ENCODE assay signal across 1 cellular context in the genomic region with DNA sequence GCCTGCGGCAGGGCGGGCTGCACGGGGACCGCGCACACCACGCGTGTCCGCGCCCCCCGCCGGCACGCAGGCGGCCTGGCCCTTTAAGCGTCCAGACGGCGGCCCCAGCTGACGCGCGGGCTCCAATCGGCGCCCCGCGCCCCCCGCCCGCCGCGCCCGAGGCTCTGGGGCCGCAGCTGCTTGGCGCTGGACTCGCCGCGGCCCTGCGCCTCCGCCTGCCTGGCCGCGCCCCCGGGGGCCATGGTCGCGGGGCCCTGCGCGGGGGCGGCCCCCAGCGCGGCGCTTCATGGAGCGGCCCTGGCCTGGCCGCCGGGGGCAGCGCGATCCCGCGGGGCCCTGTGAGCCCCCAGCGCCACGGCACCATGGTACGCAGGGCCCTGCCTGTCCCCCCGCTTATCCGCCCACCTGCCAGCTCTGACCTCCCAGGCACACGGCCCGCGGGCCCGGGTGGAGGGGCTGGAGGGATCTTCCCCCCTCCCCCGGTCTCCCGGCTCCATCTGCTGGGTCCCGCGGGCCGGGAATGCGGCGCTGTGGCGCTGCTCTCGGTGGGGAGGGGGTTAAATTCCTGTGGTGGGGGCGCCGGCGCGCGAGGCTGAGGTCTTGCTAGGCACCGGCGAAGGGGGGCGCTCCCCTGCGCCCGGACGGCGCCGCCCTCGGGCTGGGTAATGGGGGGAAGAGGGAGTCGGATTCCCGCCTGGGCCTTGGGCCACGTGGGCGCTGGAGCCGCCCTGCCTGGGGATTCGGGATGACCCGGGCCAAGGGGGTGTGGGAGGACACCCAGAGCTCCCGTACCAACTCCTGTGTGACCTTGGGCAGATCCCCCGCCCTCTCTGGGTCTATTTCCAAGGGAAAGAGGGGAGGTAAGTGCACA.
TF ChIP-seq lines count a peak whose summit lies in the region.

No MANE protein-coding gene starts in this region.

TF ChIP-seq in IMR-90, 13 proteins besides CTCF, POLR2A, EP300 and RAD21:
- TF ChIP-seq SMC3 (IDR thresholded peaks at IDR 0.05; ENCODE audit: low read depth, low read length) (no peak), MXI1 (IDR thresholded peaks at IDR 0.05; ENCODE audit: borderline replicate concordance, low read depth, low read length) (peak; percentile 90), FOS (IDR thresholded peaks at IDR 0.05; ENCODE audit: low read depth, low read length) (no peak), MAZ (IDR thresholded peaks at IDR 0.05; ENCODE audit: borderline replicate concordance, low read depth, low read length) (peak; percentile 100)
- TF ChIP-seq, protein P1, sequence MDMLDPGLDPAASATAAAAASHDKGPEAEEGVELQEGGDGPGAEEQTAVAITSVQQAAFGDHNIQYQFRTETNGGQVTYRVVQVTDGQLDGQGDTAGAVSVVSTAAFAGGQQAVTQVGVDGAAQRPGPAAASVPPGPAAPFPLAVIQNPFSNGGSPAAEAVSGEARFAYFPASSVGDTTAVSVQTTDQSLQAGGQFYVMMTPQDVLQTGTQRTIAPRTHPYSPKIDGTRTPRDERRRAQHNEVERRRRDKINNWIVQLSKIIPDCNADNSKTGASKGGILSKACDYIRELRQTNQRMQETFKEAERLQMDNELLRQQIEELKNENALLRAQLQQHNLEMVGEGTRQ (IDR thresholded peaks at IDR 0.05; ENCODE audit: low read depth, low read length): peak; percentile 93
